Comparison of ENCODE assay signal across 13 cellular contexts in the genomic region with DNA sequence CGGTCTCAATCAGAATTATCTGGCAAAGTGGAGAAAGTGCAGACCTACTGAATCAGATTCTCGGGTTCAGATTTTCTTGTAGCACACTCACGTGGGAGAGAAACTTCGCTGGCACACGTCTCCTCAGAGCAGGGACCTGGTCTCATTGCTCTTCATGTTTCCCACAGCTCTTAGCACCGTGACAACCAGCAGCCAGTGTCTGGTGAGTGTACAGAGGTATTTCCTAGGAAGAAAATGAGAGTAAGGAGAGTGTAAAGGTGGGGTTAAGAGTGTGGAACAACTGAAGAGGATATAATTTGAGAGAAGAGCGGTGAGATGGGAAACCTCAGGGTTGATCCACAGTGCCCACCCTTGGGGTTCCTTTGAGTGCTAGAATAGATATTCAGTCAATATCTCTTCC.
DNase-seq lines count a peak whose midpoint lies in the region; ATAC-seq and TF ChIP-seq lines count a peak whose summit lies in the region.
"Had no signal": no experiment of that assay in that cellular context is flagged by ENCODE, and none has a peak within 500 bp of the region (broad histone marks: within the 10 kb centered on the region; RNA-seq: fewer than 3 reads in every experiment).

No MANE protein-coding gene starts in this region.

- DNase-seq in EH (ENCODE audit: low read depth) (peak; percentile 25), left ventricle myocardium inferior (no peak), spleen (no peak)
- no peak for DNase-seq in activated CD4-positive, alpha-beta memory T cell treated with anti-CD3 and anti-CD28 coated beads, Interleukin-2, amount 10 ng/mL, durations not matched to agents 7 days and 5 days
- DNase-seq: cerebellar nuclear complex, midbrain, NCI-H526 had no signal

- H3K4me3 ChIP-seq in left ventricle myocardium inferior: peak overlapping the region; percentile 38
- peak overlapping the region in 1 of 8 donors; percentile 20 for H3K4me3 ChIP-seq in spleen
- H3K4me3 ChIP-seq: GM23338 had no signal

- H3K36me3 ChIP-seq in left ventricle myocardium inferior (no peaks in the 10 kb centered on the region), spleen (no peaks in the 10 kb centered on the region)
- H3K36me3 ChIP-seq: heart left ventricle, MG63 had no signal

- peak overlapping the region; percentile 78 for H3K27ac Mint-ChIP-seq in activated CD4-positive, alpha-beta memory T cell treated with anti-CD3 and anti-CD28 coated beads, Interleukin-2, amount 10 ng/mL, durations not matched to agents 7 days and 5 days
- H3K27ac Mint-ChIP-seq: GM23338 had no signal

- TF ChIP-seq POLR2A in spleen (IDR thresholded peaks at IDR 0.05): no peak

- H3K9me3 ChIP-seq in left ventricle myocardium inferior (replicated peaks) (no peaks in the 10 kb centered on the region), spleen (no peaks in the 10 kb centered on the region)
- H3K9me3 ChIP-seq: heart left ventricle, MG63 had no signal

- no peak for ATAC-seq in HG03460 (IDR thresholded peaks at IDR 0.05; ENCODE audit: unreplicated experiment)
- no peak for ATAC-seq in GM21723 (IDR thresholded peaks at IDR 0.05; ENCODE audit: unreplicated experiment)
- no peak for ATAC-seq in HG03469 (IDR thresholded peaks at IDR 0.05; ENCODE audit: unreplicated experiment)
- ATAC-seq: GM23338 had no signal

- peak overlapping the region; percentile 43 for H3K4me3 Mint-ChIP-seq in activated CD4-positive, alpha-beta memory T cell treated with anti-CD3 and anti-CD28 coated beads, Interleukin-2, amount 10 ng/mL, durations not matched to agents 7 days and 5 days
- H3K4me3 Mint-ChIP-seq: GM23338 had no signal

- peak overlapping the region; percentile 56 for H3K27ac ChIP-seq in left ventricle myocardium inferior (replicated peaks)
- H3K27ac ChIP-seq in spleen: peak overlapping the region in 5 of 8 donors; percentile 18 to 96 (median 59)

- peaks cover 5% of the 10 kb centered on the region for H3K4me1 ChIP-seq in left ventricle myocardium inferior
- peaks cover 9 to 68% (median 47%) of the 10 kb centered on the region in 6 donors for H3K4me1 ChIP-seq in spleen

- H3K4me1 Mint-ChIP-seq in activated CD4-positive, alpha-beta memory T cell treated with anti-CD3 and anti-CD28 coated beads, Interleukin-2, amount 10 ng/mL, durations not matched to agents 7 days and 5 days: peaks cover 77% of the 10 kb centered on the region

- POLR2A ChIA-PET in activated CD4-positive, alpha-beta memory T cell treated with anti-CD3 and anti-CD28 coated beads, Interleukin-2, amount 10 ng/mL, durations not matched to agents 7 days and 5 days (lab: Charles Lee): interaction anchor here (1.5 to 7.5 kb wide), 7 partner anchors 9 to 88 kb away, joined by 4 to 44 read pairs (median 5); no protein-coding TSS in a partner anchor

- intact Hi-C loops in left ventricle myocardium inferior (cut with micrococcal nuclease) (no loop called here), spleen (cut with DNase I; ENCODE audit: low total_unique reads) (no loop called here)

- H3K27me3 Mint-ChIP-seq in activated CD4-positive, alpha-beta memory T cell treated with anti-CD3 and anti-CD28 coated beads, Interleukin-2, amount 10 ng/mL, durations not matched to agents 7 days and 5 days: no peaks in the 10 kb centered on the region

- H3K9me3 Mint-ChIP-seq in activated CD4-positive, alpha-beta memory T cell treated with anti-CD3 and anti-CD28 coated beads, Interleukin-2, amount 10 ng/mL, durations not matched to agents 7 days and 5 days: no peaks in the 10 kb centered on the region
- H3K9me3 Mint-ChIP-seq: GM23338 had no signal

- CTCF ChIA-PET in activated CD4-positive, alpha-beta memory T cell treated with anti-CD3 and anti-CD28 coated beads, Interleukin-2, amount 10 ng/mL, durations not matched to agents 7 days and 5 days (lab: Charles Lee): no interaction called here

- H3K36me3 Mint-ChIP-seq in activated CD4-positive, alpha-beta memory T cell treated with anti-CD3 and anti-CD28 coated beads, Interleukin-2, amount 10 ng/mL, durations not matched to agents 7 days and 5 days (ENCODE audit: low read depth): peaks cover 15% of the 10 kb centered on the region

- TF ChIP-seq CTCF in left ventricle myocardium inferior (IDR thresholded peaks at IDR 0.05; ENCODE audit: borderline replicate concordance): no peak
- no peak for TF ChIP-seq CTCF in spleen (IDR thresholded peaks at IDR 0.05 in 8 of 11, conservative IDR thresholded peaks at IDR 0.05 in 3 of 11)

- H3K27me3 ChIP-seq in left ventricle myocardium inferior (ENCODE audit: low read depth) (no peaks in the 10 kb centered on the region), spleen (replicated peaks in 1 of 7) (no peaks in the 10 kb centered on the region)
- H3K27me3 ChIP-seq: heart left ventricle, MG63 had no signal

- 82 to 94% (median 86%) methylated on average over 7 of the region's 7 CpGs for WGBS in spleen, 5 donors
